ENCODE assay signal across 16 cellular contexts in genomic region chr5:132309679-132310078, GRCh38. TPM values are rescaled to one million over a fixed set of nuclear protein-coding genes. Genes with fewer than 3 reads are reported as not detected.
DNase-seq lines count a peak whose midpoint lies in the region; ATAC-seq, FAIRE-seq and TF ChIP-seq lines count a peak whose summit lies in the region.
"Had no signal": no experiment of that assay in that cellular context is flagged by ENCODE, and none has a peak within 500 bp of the region (broad histone marks: within the 10 kb centered on the region; RNA-seq: fewer than 3 reads in every experiment).

No MANE protein-coding gene starts in this region.

- no peak overlapping the region for H2BK5ac ChIP-seq in trophoblast cell (ENCODE audit: low read depth, low read length, poor library complexity)

- no peak overlapping the region for H3K9ac ChIP-seq in trophoblast cell (ENCODE audit: low read length)
- H3K9ac ChIP-seq: BLaER1 treated with 17β-estradiol and CSF1 and Interleukin-3, amounts not matched to agents 10 nM and 100 nM had no signal

- H3K4me1 ChIP-seq in A549 (0 out of 3 replicates have a peak, but pooled peaks cover 5% of the 10 kb centered on the region), trophoblast cell (ENCODE audit: control insufficient read depth in 1 of 2, insufficient read depth in 2 of 2, low read length in 2 of 2) (peaks cover 5 to 10% of the 10 kb centered on the region in 2 experiments), lower lobe of right lung (no peaks in the 10 kb centered on the region), suprapubic skin (peaks cover 12% of the 10 kb centered on the region)
- H3K4me1 ChIP-seq: BLaER1 treated with 17β-estradiol and CSF1 and Interleukin-3, amounts not matched to agents 10 nM and 100 nM had no signal

- H3K18ac ChIP-seq in trophoblast cell (ENCODE audit: low read length): no peak overlapping the region

- H3K4me2 ChIP-seq in A549: no peak overlapping the region
- no peak overlapping the region for H3K4me2 ChIP-seq in trophoblast cell (ENCODE audit: low read length)
- H3K4me2 ChIP-seq: BLaER1 treated with 17β-estradiol and CSF1 and Interleukin-3, amounts not matched to agents 10 nM and 100 nM; GM23338 had no signal

- H4K8ac ChIP-seq in trophoblast cell (ENCODE audit: low read depth, low read length): no peak overlapping the region

- H3K79me2 ChIP-seq in trophoblast cell (ENCODE audit: control insufficient read depth, insufficient read depth, low read length, poor library complexity): no peaks in the 10 kb centered on the region

- H3K36me3 ChIP-seq in trophoblast cell (ENCODE audit: control insufficient read depth in 1 of 2, insufficient read depth in 2 of 2, low read length in 2 of 2) (no peaks in the 10 kb centered on the region), lower lobe of right lung (no peaks in the 10 kb centered on the region), suprapubic skin (no peaks in the 10 kb centered on the region)

- H3K14ac ChIP-seq in trophoblast cell (ENCODE audit: low read length): no peak overlapping the region

- H3K4me3 ChIP-seq in A549: no peak overlapping the region
- H3K4me3 ChIP-seq in fibroblast of villous mesenchyme (ENCODE audit: low read depth, low read length): no peak overlapping the region
- no peak overlapping the region for H3K4me3 ChIP-seq in trophoblast cell (ENCODE audit: low read depth, low read length)
- H3K4me3 ChIP-seq in lower lobe of right lung: no peak overlapping the region
- H3K4me3 ChIP-seq in suprapubic skin: no peak overlapping the region
- H3K4me3 ChIP-seq: BLaER1 treated with 17β-estradiol and CSF1 and Interleukin-3, amounts not matched to agents 10 nM and 100 nM; GM23338 had no signal

- no peak for TF ChIP-seq EP300 in A549 (IDR thresholded peaks at IDR 0.05)
- no peak for TF ChIP-seq EP300 in suprapubic skin (IDR thresholded peaks at IDR 0.05)

- no peak overlapping the region for H3K4ac ChIP-seq in trophoblast cell (ENCODE audit: low read depth, low read length)

- H2AFZ ChIP-seq in trophoblast cell (ENCODE audit: insufficient read depth, low read length, poor library complexity): no peak overlapping the region
- H2AFZ ChIP-seq: GM23338 had no signal

- ATAC-seq in A549 (no peak), lower lobe of right lung (no peak), GM21423 (IDR thresholded peaks at IDR 0.05; ENCODE audit: unreplicated experiment) (no peak)
- ATAC-seq: GM23338 had no signal

- TF ChIP-seq POLR2A in A549 (IDR thresholded peaks at IDR 0.05; ENCODE audit: low read length) (no peak), suprapubic skin (IDR thresholded peaks at IDR 0.05) (no peak)

- no peaks in the 10 kb centered on the region for H3K79me1 ChIP-seq in trophoblast cell (ENCODE audit: low read length)

- H3K9me3 ChIP-seq in A549 (no peaks in the 10 kb centered on the region), trophoblast cell (ENCODE audit: insufficient read depth, low read depth, low read length) (no peaks in the 10 kb centered on the region), lower lobe of right lung (peaks cover 11% of the 10 kb centered on the region), suprapubic skin (no peaks in the 10 kb centered on the region)

- POLR2A ChIA-PET in A549 (lab: Yijun Ruan, JAX): interaction anchor here (1.2 kb wide), 1 partner anchor 16 kb away, joined by 3 read pairs; the partner anchor contains the start of gene SLC22A4

- TF ChIP-seq RAD21 in A549 (conservative IDR thresholded peaks at IDR 0.05 in 1 of 2, IDR thresholded peaks at IDR 0.05 in 1 of 2): no peak

- H2AK5ac ChIP-seq in trophoblast cell (ENCODE audit: low read length): no peak overlapping the region

- no peak for FAIRE-seq in A549 (lab: Jason Lieb, UNC)
- FAIRE-seq: G401.6, GM12891 had no signal

- no peak overlapping the region for H3K23ac ChIP-seq in trophoblast cell (ENCODE audit: low read length)

- no peak overlapping the region for H4K12ac ChIP-seq in trophoblast cell (ENCODE audit: low read depth, low read length)

- TF ChIP-seq CTCF in A549 (IDR thresholded peaks at IDR 0.05) (no peak), fibroblast of villous mesenchyme (IDR thresholded peaks at IDR 0.05; ENCODE audit: insufficient read depth, low read depth, low read length) (no peak), lower lobe of right lung (IDR thresholded peaks at IDR 0.05) (no peak), suprapubic skin (IDR thresholded peaks at IDR 0.05) (no peak)

- no peak overlapping the region for H2BK120ac ChIP-seq in trophoblast cell (ENCODE audit: insufficient read depth, low read length, poor library complexity)

- H3K27me3 ChIP-seq in trophoblast cell (ENCODE audit: insufficient read depth, low read length) (no peaks in the 10 kb centered on the region), lower lobe of right lung (ENCODE audit: low read depth) (no peaks in the 10 kb centered on the region), suprapubic skin (no peaks in the 10 kb centered on the region)
- H3K27me3 ChIP-seq: BLaER1 treated with 17β-estradiol and CSF1 and Interleukin-3, amounts not matched to agents 10 nM and 100 nM had no signal

- CTCF ChIA-PET in A549 (lab: Yijun Ruan, JAX): interaction anchor here (0.9 to 1.3 kb wide), 5 partner anchors 16 to 60 kb away, joined by 3 to 5 read pairs (median 3); partner anchors contain the start of gene SLC22A5

- intact Hi-C loops in lower lobe of right lung (cut with DNase I): no loop called here

- no peak for DNase-seq in A549 (ENCODE audit: low read depth in 1 of 2, low spot score in 1 of 2)
- DNase-seq in M059J (ENCODE audit: low read depth): peak; percentile 39
- peak; percentile 8 for DNase-seq in fibroblast of villous mesenchyme (ENCODE audit: low read depth)
- DNase-seq in trophoblast cell: peak; percentile 61 to 98
- DNase-seq in lower lobe of right lung: no peak
- no peak for DNase-seq in suprapubic skin (ENCODE audit: low spot score in 2 of 2)
- DNase-seq: 8988T; ACHN; CD4-positive, CD25-positive, alpha-beta regulatory T cell; DMS53; H7 had no signal

- no peak overlapping the region for H4K91ac ChIP-seq in trophoblast cell (ENCODE audit: low read depth, low read length)

- no peak overlapping the region for H2BK12ac ChIP-seq in trophoblast cell (ENCODE audit: low read length)

- H3K27ac ChIP-seq in A549 (no peak overlapping the region), trophoblast cell (ENCODE audit: low read depth, low read length) (no peak overlapping the region), lower lobe of right lung (no peak overlapping the region), suprapubic skin (no peak overlapping the region)
- H3K27ac ChIP-seq: BLaER1 treated with 17β-estradiol and CSF1 and Interleukin-3, amounts not matched to agents 10 nM and 100 nM had no signal

TF ChIP-seq in A549, 52 proteins besides CTCF, POLR2A, EP300 and RAD21:
- TF ChIP-seq CHD4 (IDR thresholded peaks at IDR 0.05; ENCODE audit: borderline replicate concordance) (no peak), POLR2AphosphoS2 (conservative IDR thresholded peaks at IDR 0.05; ENCODE audit: low read length) (0 out of 2 replicates have a peak, but pooled peaks have one; percentile 19)
TF ChIP-seq in A549: peak in this region for 1.

RNA-seq across cellular contexts. Expression of gene SLC22A4, which starts 15.5 kb away (rescaled TPM):
- 4.1 and 4.6 TPM in 2 replicates for polyA plus RNA-seq in A549 (2011; rRNA removed)
- 2.1 and 3.2 TPM in 2 replicates for polyA plus RNA-seq in A549 (2012; cell fraction: cytosol; rRNA removed)
- 8.2 and 10.1 TPM in 2 replicates for polyA plus RNA-seq in A549 (2012; cell fraction: nucleus; rRNA removed)
- polyA plus RNA-seq in A549 (2017; fragmentation: RNase III; extraction: RNeasy Plus Mini Kit Qiagen cat#74134 plus additional on column Dnase treatment): 3.2 to 4.2 TPM (median 3.6 TPM) in 3 replicates
- polyA minus RNA-seq in A549 (2011; rRNA and poly(A)+ RNA removed): 5.6 and 6.8 TPM in 2 replicates
- total RNA-seq in M059J (2014; rRNA removed; shearing (Covaris generic)): 6.3 and 7.5 TPM in 2 replicates
- total RNA-seq in fibroblast of villous mesenchyme: 6.8 and 16.4 TPM in 2 replicates
- polyA plus RNA-seq in trophoblast cell (2013): 0.26 and 0.28 TPM in 2 replicates
- total RNA-seq in lower lobe of right lung: 8.5 TPM
- 1 to 10 TPM in 3 of 4 donors, under 1 TPM in 1; 0.32 to 1.9 (median 1.3) TPM for total RNA-seq in suprapubic skin
- total RNA-seq: CD4-positive, CD25-positive, alpha-beta regulatory T cell had no signal
- polyA plus RNA-seq: CD4-positive, CD25-positive, alpha-beta regulatory T cell had no signal

RNA-seq across cellular contexts. Expression of gene PDLIM4, which starts 52.2 kb away (rescaled TPM):
- polyA plus RNA-seq in A549 (2011; rRNA removed): not detected in 2 replicates
- 0.07 and 0.09 TPM in 2 replicates for polyA plus RNA-seq in A549 (2012; cell fraction: cytosol; rRNA removed)
- polyA plus RNA-seq in A549 (2012; cell fraction: nucleus; rRNA removed): 0.42 and 0.56 TPM in 2 replicates
- polyA plus RNA-seq in A549 (2017; fragmentation: RNase III; extraction: RNeasy Plus Mini Kit Qiagen cat#74134 plus additional on column Dnase treatment): 0.09 to 0.28 TPM (median 0.20 TPM) in 3 replicates
- polyA minus RNA-seq in A549 (2011; rRNA and poly(A)+ RNA removed): 0.39 TPM in 1 of 2 replicates, not detected in the other
- total RNA-seq in M059J (2014; rRNA removed; shearing (Covaris generic)): 11.7 and 25.0 TPM in 2 replicates
- 42.8 and 97.2 TPM in 2 replicates for total RNA-seq in fibroblast of villous mesenchyme
- 15.8 and 16.7 TPM in 2 replicates for polyA plus RNA-seq in trophoblast cell (2013)
- 6.7 TPM for total RNA-seq in lower lobe of right lung
- 100 to 1,000 TPM; 110 to 128 (median 114) TPM for total RNA-seq in suprapubic skin
- total RNA-seq: CD4-positive, CD25-positive, alpha-beta regulatory T cell had no signal
- polyA plus RNA-seq: CD4-positive, CD25-positive, alpha-beta regulatory T cell had no signal

RNA-seq across cellular contexts. Expression of gene SLC22A5, which starts 59.8 kb away (rescaled TPM):
- polyA plus RNA-seq in A549 (2011; rRNA removed) (35.3 and 44.8 TPM in 2 replicates), A549 (2017; fragmentation: RNase III; extraction: RNeasy Plus Mini Kit Qiagen cat#74134 plus additional on column Dnase treatment) (27.4 to 33.2 TPM (median 28.4 TPM) in 3 replicates)
- 28.3 and 41.2 TPM in 2 replicates for polyA plus RNA-seq in A549 (2012; cell fraction: cytosol; rRNA removed)
- polyA plus RNA-seq in A549 (2012; cell fraction: nucleus; rRNA removed): 102 and 117 TPM in 2 replicates
- 69.1 and 93.8 TPM in 2 replicates for polyA minus RNA-seq in A549 (2011; rRNA and poly(A)+ RNA removed)
- 3.7 and 4.5 TPM in 2 replicates for total RNA-seq in M059J (2014; rRNA removed; shearing (Covaris generic))
- total RNA-seq in fibroblast of villous mesenchyme (5.8 and 7.3 TPM in 2 replicates), lower lobe of right lung (12.6 TPM), suprapubic skin (10 to 100 TPM; 23.2 to 36.6 (median 26.3) TPM)
- 6.1 and 6.6 TPM in 2 replicates for polyA plus RNA-seq in trophoblast cell (2013)

Comparison
In these comparisons a context has a peak if more than half of its experiments do, and no peak if none do; other contexts are left out.
1. DNase-seq: peak in M059J (single experiment), fibroblast of villous mesenchyme (single experiment) and trophoblast cell (2 of 2); none in A549 (0 of 2), lower lobe of right lung (single experiment) and suprapubic skin (0 of 2).